In the genomic region with DNA sequence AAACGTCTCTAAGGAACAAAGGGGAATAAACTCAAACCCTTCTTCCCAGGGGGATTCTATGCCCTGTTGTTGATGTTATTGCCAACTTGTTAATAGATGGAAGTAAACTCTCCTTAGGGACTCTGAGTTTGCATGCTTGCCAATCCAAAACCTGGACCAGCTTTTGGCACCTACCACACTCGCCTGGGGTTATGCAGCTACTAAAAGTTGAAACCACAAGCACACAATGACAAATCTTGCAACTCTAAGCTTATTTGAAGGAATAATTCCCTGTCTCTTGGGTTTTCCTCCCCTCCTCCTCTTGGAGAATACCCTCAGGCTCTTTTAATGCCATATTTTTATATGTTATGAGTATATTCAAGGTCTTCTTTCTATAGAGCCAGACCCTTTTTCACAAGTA, we compare ENCODE assay signal across 14 cellular contexts.
A peak's percentile ranks its signal among the peaks of the same experiment; 100 is the strongest.
DNase-seq lines count a peak whose midpoint lies in the region; TF ChIP-seq lines count a peak whose summit lies in the region.
"Had no signal": no experiment of that assay in that cellular context is flagged by ENCODE, and none has a peak within 500 bp of the region (broad histone marks: within the 10 kb centered on the region; RNA-seq: fewer than 3 reads in every experiment).

No MANE protein-coding gene starts in this region.

- no peak for TF ChIP-seq CTCF in glutamatergic neuron (IDR thresholded peaks at IDR 0.05; ENCODE audit: partially characterized antibody, unreplicated experiment)

- no peaks in the 10 kb centered on the region for H3K27me3 Mint-ChIP-seq in glutamatergic neuron (ENCODE audit: unreplicated experiment)

- no peaks in the 10 kb centered on the region for H3K36me3 Mint-ChIP-seq in glutamatergic neuron (ENCODE audit: unreplicated experiment)
- H3K36me3 Mint-ChIP-seq: CD14-positive monocyte; CD8-positive, alpha-beta T cell had no signal

- no peak overlapping the region for H3K4me3 Mint-ChIP-seq in glutamatergic neuron (ENCODE audit: unreplicated experiment)
- H3K4me3 Mint-ChIP-seq: CD14-positive monocyte; CD8-positive, alpha-beta T cell; H9 had no signal

- H3K27ac Mint-ChIP-seq in glutamatergic neuron (ENCODE audit: unreplicated experiment) = no peak overlapping the region
- H3K27ac Mint-ChIP-seq: CD8-positive, alpha-beta T cell; H9 had no signal

- H3K9me3 Mint-ChIP-seq in glutamatergic neuron (ENCODE audit: unreplicated experiment) = no peaks in the 10 kb centered on the region
- H3K9me3 Mint-ChIP-seq: CD8-positive, alpha-beta T cell; H9 had no signal

- DNase-seq in Daoy (ENCODE audit: low read depth) (peak; percentile 18), NCI-H446 treated with DMSO at 0.1 percent for 48 hours (lab: John Stamatoyannopoulos, UW) (peak; percentile 12), astrocyte of the hippocampus (ENCODE audit: low read depth, low spot score) (peak; percentile 59), putamen (ENCODE audit: low spot score) (peak; percentile 14), glutamatergic neuron (no peak), NCI-H1092 treated with DMSO at 0.1 percent for 48 hours (lab: John Stamatoyannopoulos, UW) (no peak), mucosa of gallbladder (ENCODE audit: low spot score) (no peak)
- DNase-seq: ACHN; Calu3; CD8-positive, alpha-beta T cell; DMS79 treated with DMSO at 0.1 percent for 48 hours; EL; H9 had no signal

- H3K4me1 Mint-ChIP-seq in glutamatergic neuron (ENCODE audit: low read depth, unreplicated experiment) = no peaks in the 10 kb centered on the region
- H3K4me1 Mint-ChIP-seq: CD14-positive monocyte, H9 had no signal

Comparison
In these comparisons a context has a peak if more than half of its experiments do, and no peak if none do; other contexts are left out.
1. DNase-seq: peak in Daoy (single experiment), NCI-H446 treated with DMSO at 0.1 percent for 48 hours (single experiment), astrocyte of the hippocampus (single experiment) and putamen (single experiment); none in glutamatergic neuron (single experiment), NCI-H1092 treated with DMSO at 0.1 percent for 48 hours (single experiment) and mucosa of gallbladder (single experiment).